In genomic region chr19:10805758-10806247, GRCh38 we compare ENCODE assay signal across 15 cellular contexts. TPM values are rescaled to one million over a fixed set of nuclear protein-coding genes. Genes with fewer than 3 reads are reported as not detected.
DNase-seq lines count a peak whose midpoint lies in the region; ATAC-seq, FAIRE-seq and TF ChIP-seq lines count a peak whose summit lies in the region.
"Had no signal": no experiment of that assay in that cellular context is flagged by ENCODE, and none has a peak within 500 bp of the region (broad histone marks: within the 10 kb centered on the region; RNA-seq: fewer than 3 reads in every experiment).

No MANE protein-coding gene starts in this region.

- no peak for ATAC-seq in GM18861 (IDR thresholded peaks at IDR 0.05; ENCODE audit: unreplicated experiment)
- ATAC-seq: K562, PC-3 had no signal

- H3K27me3 ChIP-seq in BLaER1 treated with 17β-estradiol and CSF1 and Interleukin-3, amounts not matched to agents 10 nM and 100 nM = no peaks in the 10 kb centered on the region
- no peaks in the 10 kb centered on the region for H3K27me3 ChIP-seq in layer of hippocampus (ENCODE audit: control insufficient read depth, insufficient read depth, low read length)

- peak overlapping the region in 6 of 11 experiments; percentile 19 to 56 (median 31); a peak in 9 of 22 replicates for H3K27ac ChIP-seq in BLaER1 treated with 17β-estradiol and CSF1 and Interleukin-3, amounts not matched to agents 10 nM and 100 nM
- peak overlapping the region; percentile 52 for H3K27ac ChIP-seq in layer of hippocampus (ENCODE audit: low read depth, low read length)
- H3K27ac ChIP-seq: SK-N-MC had no signal

- peaks cover 90 to 100% (median 100%) of the 10 kb centered on the region in 11 experiments for H3K36me3 ChIP-seq in BLaER1 treated with 17β-estradiol and CSF1 and Interleukin-3, amounts not matched to agents 10 nM and 100 nM

- no peak for TF ChIP-seq POLR2A in GM12892 (IDR thresholded peaks at IDR 0.05; ENCODE audit: low read depth, low read length)

- peak overlapping the region in 7 of 11 experiments; percentile 24 to 62 (median 36); a peak in 12 of 22 replicates for H3K4me2 ChIP-seq in BLaER1 treated with 17β-estradiol and CSF1 and Interleukin-3, amounts not matched to agents 10 nM and 100 nM

- H3K4me3 ChIP-seq in BLaER1 treated with 17β-estradiol and CSF1 and Interleukin-3, amounts not matched to agents 10 nM and 100 nM = no peak overlapping the region
- H3K4me3 ChIP-seq: K562, SK-N-MC had no signal

- peak overlapping the region in 6 of 11 experiments; percentile 5 to 45 (median 26); a peak in 4 of 22 replicates for H3K9ac ChIP-seq in BLaER1 treated with 17β-estradiol and CSF1 and Interleukin-3, amounts not matched to agents 10 nM and 100 nM

- DNase-seq in Ammon's horn (ENCODE audit: low spot score) (peak; percentile 53), NCI-H82 (lab: John Stamatoyannopoulos, UW) (peak; percentile 92), GM12892 (ENCODE audit: insufficient read length) (no peak), NCI-H2171 (lab: John Stamatoyannopoulos, UW) (no peak)
- DNase-seq: COR-L47, DMS53, NCI-H1436 treated with DMSO at 0.1 percent for 48 hours, NCI-H2081, NCI-H526 treated with DMSO at 0.1 percent for 48 hours, PC-3 had no signal

- no peaks in the 10 kb centered on the region for H3K9me3 ChIP-seq in BLaER1 treated with 17β-estradiol and CSF1 and Interleukin-3, amounts not matched to agents 10 nM and 100 nM (replicated peaks in 1 of 11)

- peaks cover 0 to 68% (median 45%) of the 10 kb centered on the region in 10 experiments; a peak in 13 of 20 replicates for H3K4me1 ChIP-seq in BLaER1 treated with 17β-estradiol and CSF1 and Interleukin-3, amounts not matched to agents 10 nM and 100 nM

- peaks cover 11 to 75% (median 61%) of the 10 kb centered on the region in 11 experiments; a peak in 18 of 22 replicates for H4K20me1 ChIP-seq in BLaER1 treated with 17β-estradiol and CSF1 and Interleukin-3, amounts not matched to agents 10 nM and 100 nM

- FAIRE-seq in GM12892 (lab: Jason Lieb, UNC) = no peak

RNA-seq across cellular contexts. Expression of gene TMED1, which starts 30.2 kb away (rescaled TPM):
- 10.2 TPM for polyA plus RNA-seq in GM12892 (2012; ENCODE audit: missing spikeins)

RNA-seq across cellular contexts. Expression of gene C19orf38, which starts 42.4 kb away (rescaled TPM):
- polyA plus RNA-seq in GM12892 (2012; ENCODE audit: missing spikeins) = 5.8 TPM

Comparison
In these comparisons a context has a peak if more than half of its experiments do, and no peak if none do; other contexts are left out.
1. DNase-seq: peak in Ammon's horn (single experiment) and NCI-H82 (single experiment); none in GM12892 (single experiment) and NCI-H2171 (single experiment).